In the genomic region with DNA sequence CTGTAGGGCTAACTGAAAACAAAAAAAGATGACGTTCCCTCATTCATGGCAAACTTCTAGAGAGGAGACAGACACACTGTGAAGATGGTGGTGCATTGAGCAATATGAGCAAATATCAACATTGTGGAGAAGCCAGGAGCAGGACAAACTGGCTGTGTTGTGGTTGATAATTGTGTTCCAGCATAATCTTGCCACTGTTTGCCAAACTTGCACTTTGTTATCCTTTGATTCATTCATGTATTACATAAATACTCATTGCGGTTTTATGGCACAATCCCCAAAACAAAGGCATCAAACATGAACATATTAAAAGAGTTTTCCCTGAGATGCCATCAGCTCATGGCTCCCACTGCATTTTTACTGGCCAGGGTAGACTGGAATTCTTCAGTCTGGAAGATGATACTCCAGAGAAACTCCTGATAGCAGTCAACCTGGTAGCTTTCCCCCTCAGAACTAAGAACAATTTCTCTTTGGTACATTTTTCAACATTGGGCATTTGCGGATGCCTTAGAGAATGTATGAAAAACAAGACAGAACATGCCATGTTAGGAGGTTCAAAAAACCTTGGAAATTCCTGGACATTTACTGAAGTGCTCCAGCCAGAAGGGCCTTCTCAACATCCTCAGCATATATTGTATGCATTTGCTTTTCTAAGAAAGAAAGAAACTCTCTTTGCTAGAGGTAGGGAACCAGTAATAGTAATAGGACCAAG, we compare ENCODE assay signal across 22 cellular contexts.
DNase-seq lines count a peak whose midpoint lies in the region; ATAC-seq, FAIRE-seq and TF ChIP-seq lines count a peak whose summit lies in the region.
"Had no signal": no experiment of that assay in that cellular context is flagged by ENCODE, and none has a peak within 500 bp of the region (broad histone marks: within the 10 kb centered on the region; RNA-seq: fewer than 3 reads in every experiment).

No MANE protein-coding gene starts in this region.

- H2AFZ ChIP-seq in HepG2 (ENCODE audit: low read length) (no peak overlapping the region), smooth muscle cell (ENCODE audit: low read depth) (no peak overlapping the region)

- intact Hi-C loops in HepG2 (cut with micrococcal nuclease; ENCODE audit: unreplicated experiment) (no loop called here), right lobe of liver (cut with DNase I) (no loop called here)
- intact Hi-C loops in activated CD8-positive, alpha-beta T cell treated with anti-CD3 and anti-CD28 coated beads for 36 hours (cut with micrococcal nuclease) = no loop called here

- H3K4me2 ChIP-seq in HepG2 (ENCODE audit: low read depth, low read length) (no peak overlapping the region), smooth muscle cell (no peak overlapping the region)
- H3K4me2 ChIP-seq: BLaER1 had no signal

- TF ChIP-seq CTCF in HepG2 (CRISPR knock-in tag; IDR thresholded peaks at IDR 0.05) (no peak), right lobe of liver (IDR thresholded peaks at IDR 0.05) (no peak), smooth muscle cell (IDR thresholded peaks at IDR 0.05; ENCODE audit: borderline replicate concordance, insufficient read depth, poor library complexity, severe bottlenecking) (no peak)
- TF ChIP-seq CTCF in activated CD8-positive, alpha-beta T cell treated with anti-CD3 and anti-CD28 coated beads for 36 hours (IDR thresholded peaks at IDR 0.05) = no peak

- CTCF ChIA-PET in HepG2 (lab: Yijun Ruan, JAX; ENCODE audit: low intra/inter-chr PET ratio, low total read pairs) = no interaction called here
- CTCF ChIA-PET in activated CD8-positive, alpha-beta T cell treated with anti-CD3 and anti-CD28 coated beads for 36 hours (lab: Charles Lee) = no interaction called here

- H4K20me1 ChIP-seq in HepG2 (ENCODE audit: insufficient read depth, low read length) = no peaks in the 10 kb centered on the region
- no peaks in the 10 kb centered on the region for H4K20me1 ChIP-seq in smooth muscle cell (ENCODE audit: low read depth)
- H4K20me1 ChIP-seq: BLaER1 had no signal

- no peak overlapping the region for H3K4me3 Mint-ChIP-seq in activated CD8-positive, alpha-beta T cell treated with anti-CD3 and anti-CD28 coated beads for 36 hours
- H3K4me3 Mint-ChIP-seq: CD14-positive monocyte; CD4-positive, alpha-beta memory T cell; H9 had no signal

- H3K36me3 ChIP-seq in HepG2 (replicated peaks in 1 of 2; ENCODE audit: control insufficient read depth in 1 of 2, insufficient read depth in 2 of 2, low read length in 2 of 2) (no peaks in the 10 kb centered on the region), right lobe of liver (no peaks in the 10 kb centered on the region), smooth muscle cell (ENCODE audit: low read depth) (no peaks in the 10 kb centered on the region)
- H3K36me3 ChIP-seq: BLaER1 had no signal

- no peaks in the 10 kb centered on the region for H3K79me2 ChIP-seq in HepG2 (ENCODE audit: insufficient read depth, low read length)
- H3K79me2 ChIP-seq in smooth muscle cell (ENCODE audit: low read depth) = no peaks in the 10 kb centered on the region

- TF ChIP-seq EP300 in HepG2 (IDR thresholded peaks at IDR 0.05; ENCODE audit: low read depth in 2 of 2, low read length in 2 of 2) (no peak), HepG2 (CRISPR knock-in tag; IDR thresholded peaks at IDR 0.05; ENCODE audit: borderline replicate concordance) (no peak)

- no peaks in the 10 kb centered on the region for H3K9me3 Mint-ChIP-seq in activated CD8-positive, alpha-beta T cell treated with anti-CD3 and anti-CD28 coated beads for 36 hours
- H3K9me3 Mint-ChIP-seq: H9 had no signal

- H3K27me3 Mint-ChIP-seq in activated CD8-positive, alpha-beta T cell treated with anti-CD3 and anti-CD28 coated beads for 36 hours = no peaks in the 10 kb centered on the region

- H3K4me1 ChIP-seq in HepG2 (ENCODE audit: insufficient read depth, low read length) (no peaks in the 10 kb centered on the region), right lobe of liver (no peaks in the 10 kb centered on the region), smooth muscle cell (ENCODE audit: low read depth) (no peaks in the 10 kb centered on the region)
- H3K4me1 ChIP-seq: BLaER1 had no signal

- H3K36me3 Mint-ChIP-seq in activated CD8-positive, alpha-beta T cell treated with anti-CD3 and anti-CD28 coated beads for 36 hours (ENCODE audit: low read depth) = no peaks in the 10 kb centered on the region
- H3K36me3 Mint-ChIP-seq: CD14-positive monocyte; CD4-positive, alpha-beta memory T cell had no signal

- 36% methylated on average over 3 of the region's 3 CpGs for WGBS in HepG2 (ENCODE audit: low lambda C conversion rate)
- WGBS in right lobe of liver (ENCODE audit: insufficient coverage, low coverage, low lambda C conversion rate, missing lambda C conversion rate) = 49% methylated on average over 3 of the region's 3 CpGs
- WGBS in smooth muscle cell (ENCODE audit: low lambda C conversion rate) = 87% methylated on average over 3 of the region's 3 CpGs

- H3K27me3 ChIP-seq in HepG2 (ENCODE audit: control insufficient read depth in 1 of 2, insufficient read depth in 2 of 2, low read length in 2 of 2) = no peaks in the 10 kb centered on the region; a peak in 1 of 5 replicates
- no peaks in the 10 kb centered on the region for H3K27me3 ChIP-seq in right lobe of liver
- H3K27me3 ChIP-seq in smooth muscle cell (ENCODE audit: low read depth) = no peaks in the 10 kb centered on the region
- H3K27me3 ChIP-seq: BLaER1 had no signal

- in situ Hi-C loops in HepG2 (cut with HindIII; ENCODE audit: extremely low pct_ligation_motif_present, low pct_unique_long_range_greater_than_20kb) = no loop called here

- H3F3A ChIP-seq in smooth muscle cell (ENCODE audit: low read depth) = no peaks in the 10 kb centered on the region

- FAIRE-seq in HepG2 (lab: Jason Lieb, UNC) = no peak
- FAIRE-seq: GM12878, GM19239, H1 had no signal

- H3K4me1 Mint-ChIP-seq in activated CD8-positive, alpha-beta T cell treated with anti-CD3 and anti-CD28 coated beads for 36 hours (ENCODE audit: low read depth) = no peaks in the 10 kb centered on the region
- H3K4me1 Mint-ChIP-seq: CD14-positive monocyte; CD4-positive, alpha-beta memory T cell had no signal

- no peak overlapping the region for H3K4me3 ChIP-seq in HepG2 (replicated peaks in 1 of 3; ENCODE audit: insufficient read depth in 1 of 3, low read depth in 2 of 3, low read length in 3 of 3)
- H3K4me3 ChIP-seq in right lobe of liver = no peak overlapping the region
- H3K4me3 ChIP-seq in smooth muscle cell = no peak overlapping the region
- H3K4me3 ChIP-seq: BLaER1, GM12878 had no signal

- H3K27ac Mint-ChIP-seq in activated CD8-positive, alpha-beta T cell treated with anti-CD3 and anti-CD28 coated beads for 36 hours = no peak overlapping the region
- H3K27ac Mint-ChIP-seq: CD14-positive monocyte; CD4-positive, alpha-beta memory T cell; H9 had no signal

- no peaks in the 10 kb centered on the region for H3K9me3 ChIP-seq in HepG2 (ENCODE audit: low read length)
- H3K9me3 ChIP-seq in right lobe of liver = no peaks in the 10 kb centered on the region
- no peaks in the 10 kb centered on the region for H3K9me3 ChIP-seq in smooth muscle cell (replicated peaks; ENCODE audit: low read depth)
- H3K9me3 ChIP-seq: BLaER1 had no signal

- H3K27ac ChIP-seq in HepG2 (ENCODE audit: extremely low read length, insufficient read depth, low read length) = no peak overlapping the region
- H3K27ac ChIP-seq in right lobe of liver = no peak overlapping the region
- peak overlapping the region; percentile 19 for H3K27ac ChIP-seq in epithelial cell of prostate
- H3K27ac ChIP-seq in smooth muscle cell (ENCODE audit: low read depth) = no peak overlapping the region
- H3K27ac ChIP-seq: BLaER1 had no signal

- H3K9ac ChIP-seq in HepG2 (ENCODE audit: insufficient read depth, low read depth, low read length) (no peak overlapping the region), smooth muscle cell (ENCODE audit: low read depth) (no peak overlapping the region)
- H3K9ac ChIP-seq: BLaER1 had no signal

- peak; percentile 11 for DNase-seq in HepG2 (ENCODE audit: low spot score)
- no peak for DNase-seq in right lobe of liver
- peak; percentile 67 for DNase-seq in SW480 (ENCODE audit: low spot score)
- peak; percentile 66 for DNase-seq in epithelial cell of prostate (ENCODE audit: low read depth, low spot score)
- DNase-seq in activated CD8-positive, alpha-beta T cell treated with anti-CD3 and anti-CD28 coated beads for 36 hours = no peak
- no peak for DNase-seq in smooth muscle cell (lab: John Stamatoyannopoulos, UW; ENCODE audit: unreplicated experiment)
- DNase-seq in glomerular visceral epithelial cell (ENCODE audit: extremely low spot score) = no peak
- no peak for DNase-seq in NCI-H2227 treated with DMSO at 0.1 percent for 48 hours (lab: John Stamatoyannopoulos, UW)
- DNase-seq: 8988T; Calu3; CD4-positive, alpha-beta memory T cell; DMS 273 treated with DMSO at 0.1 percent for 48 hours; DMS53; DND-41; EL; H9; IMR-90 had no signal

- no TSS peak for BruUV-seq in HepG2 (replicated peaks; lab: Mats Ljungman, UMichigan)

- no peak for TF ChIP-seq POLR2A in HepG2 (IDR thresholded peaks at IDR 0.05; ENCODE audit: insufficient read depth in 1 of 2, low read depth in 2 of 2, low read length in 2 of 2)
- no peak for TF ChIP-seq POLR2A in right lobe of liver (IDR thresholded peaks at IDR 0.05)

- TF ChIP-seq RAD21 in HepG2 (CRISPR knock-in tag; IDR thresholded peaks at IDR 0.05) = no peak

- ATAC-seq in HepG2 (no peak), right lobe of liver (no peak)
- no peak for ATAC-seq in activated CD8-positive, alpha-beta T cell treated with anti-CD3 and anti-CD28 coated beads for 36 hours
- ATAC-seq: GM12878 had no signal

- POLR2A ChIA-PET in HepG2 (lab: Yijun Ruan, JAX) = no interaction called here
- POLR2A ChIA-PET in activated CD8-positive, alpha-beta T cell treated with anti-CD3 and anti-CD28 coated beads for 36 hours (lab: Charles Lee) = no interaction called here

TF ChIP-seq in HepG2, 621 proteins besides CTCF, POLR2A, EP300 and RAD21:
- TF ChIP-seq KDM1A (CRISPR knock-in tag; IDR thresholded peaks at IDR 0.05) = no peak
- TF ChIP-seq, protein P1, sequence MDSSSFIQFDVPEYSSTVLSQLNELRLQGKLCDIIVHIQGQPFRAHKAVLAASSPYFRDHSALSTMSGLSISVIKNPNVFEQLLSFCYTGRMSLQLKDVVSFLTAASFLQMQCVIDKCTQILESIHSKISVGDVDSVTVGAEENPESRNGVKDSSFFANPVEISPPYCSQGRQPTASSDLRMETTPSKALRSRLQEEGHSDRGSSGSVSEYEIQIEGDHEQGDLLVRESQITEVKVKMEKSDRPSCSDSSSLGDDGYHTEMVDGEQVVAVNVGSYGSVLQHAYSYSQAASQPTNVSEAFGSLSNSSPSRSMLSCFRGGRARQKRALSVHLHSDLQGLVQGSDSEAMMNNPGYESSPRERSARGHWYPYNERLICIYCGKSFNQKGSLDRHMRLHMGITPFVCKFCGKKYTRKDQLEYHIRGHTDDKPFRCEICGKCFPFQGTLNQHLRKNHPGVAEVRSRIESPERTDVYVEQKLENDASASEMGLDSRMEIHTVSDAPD (CRISPR knock-in tag; IDR thresholded peaks at IDR 0.05) = 0 out of 2 replicates have a peak, but pooled peaks have one; percentile 26

Comparison
In these comparisons a context has a peak if more than half of its experiments do, and no peak if none do; other contexts are left out.
1. DNase-seq: peak in HepG2 (single experiment), SW480 (single experiment) and epithelial cell of prostate (single experiment); none in right lobe of liver (0 of 3), activated CD8-positive, alpha-beta T cell treated with anti-CD3 and anti-CD28 coated beads for 36 hours (single experiment), smooth muscle cell (single experiment), glomerular visceral epithelial cell (single experiment) and NCI-H2227 treated with DMSO at 0.1 percent for 48 hours (single experiment).